In genomic region chr6:140388141-140388802, GRCh38 we compare ENCODE assay signal across 1 cellular context.
TF ChIP-seq lines count a peak whose summit lies in the region.

No MANE protein-coding gene starts in this region.

TF ChIP-seq in K562, 482 proteins besides CTCF, POLR2A, EP300 and RAD21 (continued from another document):
- no peak for TF ChIP-seq ETS1 (conservative IDR thresholded peaks at IDR 0.05; ENCODE audit: control insufficient read depth, low read depth, low read length)
- no peak for TF ChIP-seq BRD4 (IDR thresholded peaks at IDR 0.05)
